9 cellular contexts compared by ENCODE assay signal in the genomic region with DNA sequence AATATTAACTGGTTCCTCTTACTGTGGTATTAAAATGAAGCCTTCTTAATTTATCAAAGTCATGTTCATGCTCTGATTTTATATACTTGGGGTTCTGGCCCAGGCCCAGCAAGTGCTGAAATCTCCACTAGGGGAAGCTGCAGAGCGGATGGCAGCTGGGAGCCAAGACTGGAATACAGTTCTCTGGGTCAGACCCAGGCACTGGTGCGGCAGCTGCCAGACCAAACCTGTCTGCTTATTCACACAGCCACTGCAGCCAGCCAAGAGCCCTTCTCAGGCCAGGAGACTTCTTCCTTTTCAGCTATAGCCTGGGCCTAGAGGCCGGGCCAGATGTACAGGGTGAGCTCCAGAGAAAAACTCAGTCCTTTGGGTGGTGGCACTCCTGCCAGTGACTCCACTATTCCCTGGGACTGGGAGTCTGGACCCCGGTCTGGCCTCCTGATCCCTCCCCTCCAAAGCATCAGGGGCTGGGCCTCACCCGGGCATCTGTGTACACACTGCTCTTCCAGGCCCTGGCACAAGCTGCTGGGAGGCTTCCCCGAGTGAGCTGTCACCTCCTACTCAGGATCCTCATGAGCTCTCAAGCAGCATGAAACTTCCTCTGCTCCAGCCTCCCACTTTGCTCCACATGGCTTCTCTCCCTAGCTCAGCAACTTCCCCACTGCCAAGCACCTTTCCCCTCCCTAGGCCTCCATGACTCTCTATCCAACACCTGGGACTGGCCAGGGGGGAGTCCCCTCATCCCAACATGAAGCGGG. TPM values are rescaled to one million over a fixed set of nuclear protein-coding genes. Genes with fewer than 3 reads are reported as not detected.
DNase-seq lines count a peak whose midpoint lies in the region; ATAC-seq and TF ChIP-seq lines count a peak whose summit lies in the region.
"Had no signal": no experiment of that assay in that cellular context is flagged by ENCODE, and none has a peak within 500 bp of the region (broad histone marks: within the 10 kb centered on the region; RNA-seq: fewer than 3 reads in every experiment).

No MANE protein-coding gene starts in this region.

- H3K4me1 Mint-ChIP-seq in brain: peaks cover 44% of the 10 kb centered on the region

- no peak overlapping the region for H3K4me3 ChIP-seq in tibial nerve
- H3K4me3 ChIP-seq: BLaER1 treated with 17β-estradiol and CSF1 and Interleukin-3, amounts not matched to agents 10 nM and 100 nM had no signal

- H3K4me3 Mint-ChIP-seq in brain: peak overlapping the region in 1 of 5 experiments; percentile 7

- peak overlapping the region; percentile 40 to 88 (median 79) for H3K27ac Mint-ChIP-seq in brain

- no peaks in the 10 kb centered on the region for H3K9me3 ChIP-seq in tibial nerve
- H3K9me3 ChIP-seq: BLaER1 treated with 17β-estradiol and CSF1 and Interleukin-3, amounts not matched to agents 10 nM and 100 nM had no signal

- H3K36me3 ChIP-seq in tibial nerve: peaks cover 0 to 18% (median 0%) of the 10 kb centered on the region in 3 donors

- H3K36me3 Mint-ChIP-seq in brain: peaks cover 4% of the 10 kb centered on the region

- TF ChIP-seq CTCF in brain (conservative IDR thresholded peaks at IDR 0.05) (peak; percentile 14 to 20), tibial nerve (IDR thresholded peaks at IDR 0.05) (peak in 4 of 5 experiments; percentile 17 to 40 (median 22))

- no peaks in the 10 kb centered on the region for H3K27me3 ChIP-seq in tibial nerve
- H3K27me3 ChIP-seq: BLaER1 treated with 17β-estradiol and CSF1 and Interleukin-3, amounts not matched to agents 10 nM and 100 nM had no signal

- ATAC-seq in left colon (peak; percentile 28), GM18907 (IDR thresholded peaks at IDR 0.05; ENCODE audit: unreplicated experiment) (no peak), HG03095 (IDR thresholded peaks at IDR 0.05; ENCODE audit: unreplicated experiment) (no peak)

- TF ChIP-seq POLR2A in tibial nerve (IDR thresholded peaks at IDR 0.05): no peak

- 39 to 54% methylated on average over 5 to 7 of the region's 7 CpGs for WGBS in tibial nerve, 2 donors

- H3K9me3 Mint-ChIP-seq in brain: no peaks in the 10 kb centered on the region

- DNase-seq in NCI-H82 (lab: John Stamatoyannopoulos, UW): peak; percentile 29
- no peak for DNase-seq in NCI-H82 treated with DMSO at 0.1 percent for 48 hours (lab: John Stamatoyannopoulos, UW; ENCODE audit: unreplicated experiment)
- peak; percentile 76 to 87 for DNase-seq in left colon
- no peak for DNase-seq in tibial nerve (ENCODE audit: low spot score in 2 of 2)
- no peak for DNase-seq in stimulated activated CD4-positive, alpha-beta T cell treated with anti-CD3 and anti-CD28 coated beads, Interleukin-2, amount 100 ng/mL, for 24 hours

- H3K27me3 Mint-ChIP-seq in brain: no peaks in the 10 kb centered on the region

- peak overlapping the region in 3 of 4 donors; percentile 78 to 81 (median 78) for H3K27ac ChIP-seq in tibial nerve

- peaks cover 8 to 82% (median 62%) of the 10 kb centered on the region in 4 donors for H3K4me1 ChIP-seq in tibial nerve

- intact Hi-C loops in left colon (cut with DNase I, micrococcal nuclease): no loop called here

- no peak for TF ChIP-seq EP300 in tibial nerve (IDR thresholded peaks at IDR 0.05)

RNA-seq across cellular contexts. Expression of gene ATP6V0D1, which starts 24.4 kb away (rescaled TPM):
- 208 TPM for polyA plus RNA-seq in brain (ENCODE audit: insufficient read depth, low read depth, low replicate concordance)
- total RNA-seq in left colon (100 to 1,000 TPM; 226 to 297 TPM), tibial nerve (100 to 1,000 TPM in 1 of 4 donors, 10 to 100 TPM in 3; 55.1 to 113 (median 73.7) TPM)

RNA-seq across cellular contexts. Expression of gene HSD11B2, which starts 25.6 kb away (rescaled TPM):
- 47.9 TPM for polyA plus RNA-seq in brain (ENCODE audit: insufficient read depth, low read depth, low replicate concordance)
- 1,000 to 10,000 TPM in 1 of 2 donors, 100 to 1,000 TPM in 1; 723 to 1,005 TPM for total RNA-seq in left colon
- 1 to 10 TPM in 1 of 4 donors, under 1 TPM in 2, not detected in 1; 0.20 to 2.9 (median 0.60) TPM for total RNA-seq in tibial nerve

RNA-seq across cellular contexts. Expression of gene AGRP, which starts 26.8 kb away (rescaled TPM):
- 0.49 TPM for polyA plus RNA-seq in brain (ENCODE audit: insufficient read depth, low read depth, low replicate concordance)
- total RNA-seq in left colon (not detected), tibial nerve (not detected)

RNA-seq across cellular contexts. Expression of gene ZDHHC1, which starts 40.3 kb away (rescaled TPM):
- polyA plus RNA-seq in brain (ENCODE audit: insufficient read depth, low read depth, low replicate concordance): 10.6 TPM
- total RNA-seq in left colon (10 to 100 TPM; 10.7 to 12.5 TPM), tibial nerve (10 to 100 TPM; 24.3 to 46.2 (median 32.8) TPM)

Comparison
In these comparisons a context has a peak if more than half of its experiments do, and no peak if none do; other contexts are left out.
1. DNase-seq: peak in NCI-H82 (single experiment) and left colon (2 of 2); none in NCI-H82 treated with DMSO at 0.1 percent for 48 hours (single experiment), tibial nerve (0 of 2) and stimulated activated CD4-positive, alpha-beta T cell treated with anti-CD3 and anti-CD28 coated beads, Interleukin-2, amount 100 ng/mL, for 24 hours (0 of 2).
2. RNA of gene HSD11B2, which starts 25.6 kb away (total RNA-seq): 723 to 1,005 TPM in left colon; 0.20 to 2.9 TPM in tibial nerve; every median in the first group is over 100 times any median in the second.